Comparison of ENCODE assay signal across 8 cellular contexts in the genomic region with DNA sequence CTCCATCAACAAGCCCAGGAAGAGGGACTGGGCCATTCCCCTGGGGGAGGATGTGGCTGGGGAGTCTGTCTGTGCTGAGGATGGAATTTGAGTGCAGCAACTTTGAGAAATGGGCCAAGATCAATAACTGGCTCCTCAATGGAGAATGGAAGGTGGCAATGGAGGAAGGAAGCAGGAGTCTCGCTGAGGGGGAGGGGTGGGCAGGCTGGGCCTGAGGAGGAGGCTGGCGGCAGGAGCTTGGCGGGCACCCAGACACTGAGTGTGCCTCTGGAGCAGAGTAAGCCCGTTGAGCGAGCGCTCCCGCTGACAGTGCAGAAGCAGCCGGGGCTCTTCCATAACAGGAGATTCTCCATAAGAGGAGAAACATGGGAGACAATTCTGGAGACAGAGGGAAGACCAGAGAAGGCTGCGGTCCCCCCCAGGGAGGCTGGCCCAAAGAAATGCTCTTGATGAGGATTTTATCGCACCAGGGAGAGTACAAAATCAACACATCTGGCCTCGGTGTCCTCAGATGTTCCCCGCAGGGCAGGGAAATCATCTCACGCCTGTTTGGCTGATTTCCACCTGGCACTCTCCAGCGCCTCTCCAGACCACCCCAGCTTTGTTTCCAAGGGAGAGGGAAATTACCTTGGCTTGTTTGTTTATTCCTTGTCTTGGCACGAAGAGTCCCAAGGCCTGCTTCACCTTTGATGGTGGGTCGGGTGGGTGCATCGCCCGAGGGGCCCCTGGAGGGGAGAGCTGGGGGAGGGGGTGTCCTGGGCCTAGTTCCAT. TPM values are rescaled to one million over a fixed set of nuclear protein-coding genes. Genes with fewer than 3 reads are reported as not detected.
DNase-seq lines count a peak whose midpoint lies in the region; ATAC-seq and TF ChIP-seq lines count a peak whose summit lies in the region.

No MANE protein-coding gene starts in this region.

- H3K27me3 ChIP-seq in Caco-2 (replicated peaks; ENCODE audit: control insufficient read depth, insufficient read depth, low read length) = no peaks in the 10 kb centered on the region
- H3K27me3 ChIP-seq in esophagus muscularis mucosa = no peaks in the 10 kb centered on the region
- peaks cover 23% of the 10 kb centered on the region for H3K27me3 ChIP-seq in neural progenitor cell

- H3K9me3 ChIP-seq in Caco-2 (no peaks in the 10 kb centered on the region), esophagus muscularis mucosa (no peaks in the 10 kb centered on the region), neural progenitor cell (ENCODE audit: low read depth) (no peaks in the 10 kb centered on the region)

- no peak overlapping the region for H3K4me3 ChIP-seq in Caco-2 (ENCODE audit: low read depth, low read length)
- peak overlapping the region in 2 of 4 donors; percentile 12 to 27 for H3K4me3 ChIP-seq in esophagus muscularis mucosa
- no peak overlapping the region for H3K4me3 ChIP-seq in neural progenitor cell

- peaks cover 16% of the 10 kb centered on the region for H3K4me1 ChIP-seq in Caco-2
- peaks cover 43 to 68% (median 62%) of the 10 kb centered on the region in 4 donors for H3K4me1 ChIP-seq in esophagus muscularis mucosa
- peaks cover 10% of the 10 kb centered on the region for H3K4me1 ChIP-seq in neural progenitor cell

- TF ChIP-seq CTCF in Caco-2 (IDR thresholded peaks at IDR 0.05; ENCODE audit: insufficient read depth in 1 of 2, low read depth in 1 of 2, low read length in 1 of 2, severe bottlenecking in 1 of 2, unreplicated experiment in 1 of 2) (no peak), esophagus muscularis mucosa (IDR thresholded peaks at IDR 0.05) (no peak), neural progenitor cell (IDR thresholded peaks at IDR 0.05) (no peak), GM10266 (IDR thresholded peaks at IDR 0.05; ENCODE audit: control insufficient read depth, insufficient read depth, low read depth, missing control alignments) (no peak)

- no TSS peak for BruUV-seq in Caco-2 (replicated peaks; lab: Mats Ljungman, UMichigan)

- ATAC-seq in effector memory CD8-positive, alpha-beta T cell (replicated peaks) = no peak
- no peak for ATAC-seq in GM19455 (IDR thresholded peaks at IDR 0.05; ENCODE audit: unreplicated experiment)

- H4K20me1 ChIP-seq in neural progenitor cell (ENCODE audit: low read depth) = peaks cover 10% of the 10 kb centered on the region

- H3K36me3 ChIP-seq in Caco-2 (ENCODE audit: control insufficient read depth, insufficient read depth, low read length) (no peaks in the 10 kb centered on the region), esophagus muscularis mucosa (peaks cover 16 to 23% (median 20%) of the 10 kb centered on the region in 4 donors), neural progenitor cell (no peaks in the 10 kb centered on the region)

- DNase-seq in Caco-2 (no peak), NCI-H2196 treated with DMSO at 0.1 percent for 48 hours (lab: John Stamatoyannopoulos, UW; ENCODE audit: unreplicated experiment) (peak; percentile 24), esophagus muscularis mucosa (ENCODE audit: extremely low spot score) (no peak), neural progenitor cell (ENCODE audit: low spot score) (no peak), OCI-M2 (lab: John Stamatoyannopoulos, UW; ENCODE audit: unreplicated experiment) (no peak), GM10266 (ENCODE audit: extremely low spot score) (no peak)
- DNase-seq in effector memory CD8-positive, alpha-beta T cell = no peak

- no peak for TF ChIP-seq EP300 in esophagus muscularis mucosa (IDR thresholded peaks at IDR 0.05)

- peaks cover 12% of the 10 kb centered on the region for H3K36me3 Mint-ChIP-seq in Caco-2 (ENCODE audit: insufficient read depth, unreplicated experiment)
- H3K36me3 Mint-ChIP-seq in neural progenitor cell = no peaks in the 10 kb centered on the region
- peaks cover 16% of the 10 kb centered on the region for H3K36me3 Mint-ChIP-seq in effector memory CD8-positive, alpha-beta T cell (ENCODE audit: insufficient read depth)

- intact Hi-C loops in Caco-2 (cut with micrococcal nuclease; ENCODE audit: unreplicated experiment) (loop anchor here (5.0 to 10.0 kb wide), 2 partner anchors 315 to 732 kb away; no protein-coding TSS in a partner anchor), esophagus muscularis mucosa (cut with DNase I) (loop anchor here (2.0 to 5.0 kb wide), 3 partner anchors 100 to 465 kb away; a partner anchor contains a TSS)

- POLR2A ChIA-PET in Caco-2 (lab: Charles Lee) = interaction anchor here (2.2 kb wide), 1 partner anchor 107 kb away, joined by 59 read pairs; a partner anchor contains a TSS

- no peak overlapping the region for H2AFZ ChIP-seq in neural progenitor cell (replicated peaks)

- H3K4me1 Mint-ChIP-seq in Caco-2 (ENCODE audit: low read depth, unreplicated experiment) (peaks cover 7% of the 10 kb centered on the region), neural progenitor cell (peaks cover 22% of the 10 kb centered on the region)
- peaks cover 14 to 17% of the 10 kb centered on the region in 2 donors for H3K4me1 Mint-ChIP-seq in effector memory CD8-positive, alpha-beta T cell (ENCODE audit: low read depth in 2 of 2)

- H3K27me3 Mint-ChIP-seq in Caco-2 (ENCODE audit: insufficient read depth, unreplicated experiment) (no peaks in the 10 kb centered on the region), neural progenitor cell (ENCODE audit: insufficient read depth, low read depth) (peaks cover 21% of the 10 kb centered on the region)
- H3K27me3 Mint-ChIP-seq in effector memory CD8-positive, alpha-beta T cell = peaks cover under 1 to 6% of the 10 kb centered on the region in 2 donors

- no peaks in the 10 kb centered on the region for H3K9me3 Mint-ChIP-seq in Caco-2 (ENCODE audit: unreplicated experiment)
- H3K9me3 Mint-ChIP-seq in neural progenitor cell = no peaks in the 10 kb centered on the region
- H3K9me3 Mint-ChIP-seq in effector memory CD8-positive, alpha-beta T cell = no peaks in the 10 kb centered on the region

- 18% methylated on average over 18 of the region's 18 CpGs for WGBS in esophagus muscularis mucosa

- peak overlapping the region; percentile 67 to 83 (median 77) for H3K27ac ChIP-seq in esophagus muscularis mucosa (replicated peaks in 1 of 4)
- no peak overlapping the region for H3K27ac ChIP-seq in neural progenitor cell

- H3K27ac Mint-ChIP-seq in Caco-2 (ENCODE audit: unreplicated experiment) = peak overlapping the region; percentile 38
- no peak overlapping the region for H3K27ac Mint-ChIP-seq in neural progenitor cell
- peak overlapping the region in 1 of 2 donors; percentile 26 for H3K27ac Mint-ChIP-seq in effector memory CD8-positive, alpha-beta T cell

- peaks cover 15% of the 10 kb centered on the region for H3K79me2 ChIP-seq in neural progenitor cell (ENCODE audit: low read depth)

- CTCF ChIA-PET in Caco-2 (lab: Charles Lee) = interaction anchor here (0.6 to 2.5 kb wide), 3 partner anchors 12 to 159 kb away, joined by 3 to 44 read pairs (median 4); no protein-coding TSS in a partner anchor

- H3K4me3 Mint-ChIP-seq in Caco-2 (ENCODE audit: unreplicated experiment) (no peak overlapping the region), neural progenitor cell (peak overlapping the region; percentile 72)
- H3K4me3 Mint-ChIP-seq in effector memory CD8-positive, alpha-beta T cell = no peak overlapping the region

- H3K4me2 ChIP-seq in neural progenitor cell = no peak overlapping the region

- no peak for TF ChIP-seq POLR2A in esophagus muscularis mucosa (IDR thresholded peaks at IDR 0.05; ENCODE audit: low read depth)

- H3F3A ChIP-seq in neural progenitor cell (ENCODE audit: low read depth) = peaks cover 24% of the 10 kb centered on the region

- no peak overlapping the region for H3K9ac ChIP-seq in neural progenitor cell

RNA-seq across cellular contexts. Expression of a gene that starts 2.8 kb away (rescaled TPM):
- total RNA-seq in Caco-2 (2022) (27.0 and 27.3 TPM in 2 replicates), esophagus muscularis mucosa (10 to 100 TPM in 2 of 4 donors, 1 to 10 TPM in 2; 3.8 to 16.3 (median 8.7) TPM), neural progenitor cell (ENCODE audit: low replicate concordance) (7.2 and 26.0 TPM in 2 replicates)

RNA-seq across cellular contexts. Expression of a gene that starts 21.6 kb away (rescaled TPM):
- 90.5 and 91.2 TPM in 2 replicates for total RNA-seq in Caco-2 (2022)
- total RNA-seq in esophagus muscularis mucosa = 10 to 100 TPM; 31.5 to 51.1 (median 33.3) TPM
- total RNA-seq in neural progenitor cell (ENCODE audit: low replicate concordance) = 14.9 and 24.5 TPM in 2 replicates

RNA-seq across cellular contexts. Expression of a gene that starts 22.3 kb away (rescaled TPM):
- total RNA-seq in Caco-2 (2022) (13.3 and 16.3 TPM in 2 replicates), esophagus muscularis mucosa (10 to 100 TPM in 2 of 4 donors, 1 to 10 TPM in 2; 7.1 to 20.9 (median 12.8) TPM), neural progenitor cell (ENCODE audit: low replicate concordance) (1.4 and 5.5 TPM in 2 replicates)

RNA-seq across cellular contexts. Expression of a gene that starts 51.9 kb away (rescaled TPM):
- total RNA-seq in Caco-2 (2022) (not detected in 2 replicates), esophagus muscularis mucosa (under 1 TPM; under 0.01 to 0.97 (median 0.31) TPM), neural progenitor cell (ENCODE audit: low replicate concordance) (not detected in 2 replicates)
